Comparison of ENCODE assay signal across 19 cellular contexts in genomic region chr6:128323011-128323410, GRCh38.
DNase-seq lines count a peak whose midpoint lies in the region; ATAC-seq and TF ChIP-seq lines count a peak whose summit lies in the region.
"Had no signal": no experiment of that assay in that cellular context is flagged by ENCODE, and none has a peak within 500 bp of the region (broad histone marks: within the 10 kb centered on the region; RNA-seq: fewer than 3 reads in every experiment).

No MANE protein-coding gene starts in this region.

- no peaks in the 10 kb centered on the region for H3K36me3 ChIP-seq in cardiac muscle cell
- H3K36me3 ChIP-seq: BE2C had no signal

- intact Hi-C loops in Right ventricle myocardium superior (cut with DNase I), result no loop called here

- ATAC-seq in Right ventricle myocardium superior (ENCODE audit: poor library complexity), result no peak
- ATAC-seq in foreskin keratinocyte, result no peak
- ATAC-seq in HG02588 (IDR thresholded peaks at IDR 0.05; ENCODE audit: unreplicated experiment), result no peak
- ATAC-seq in GM19463 (IDR thresholded peaks at IDR 0.05; ENCODE audit: unreplicated experiment), result no peak
- ATAC-seq: GM23338, HCT116 had no signal

- H3K27ac ChIP-seq in cardiac muscle cell (peak overlapping the region; percentile 27), layer of hippocampus (ENCODE audit: low read depth, low read length) (peak overlapping the region; percentile 47), foreskin keratinocyte (no peak overlapping the region)
- H3K27ac ChIP-seq: 22Rv1; BLaER1 treated with 17β-estradiol and CSF1 and Interleukin-3, amounts not matched to agents 10 nM and 100 nM had no signal

- no peaks in the 10 kb centered on the region for H3K27me3 ChIP-seq in cardiac muscle cell
- H3K27me3 ChIP-seq in layer of hippocampus (ENCODE audit: control insufficient read depth, insufficient read depth, low read length), result no peaks in the 10 kb centered on the region
- H3K27me3 ChIP-seq in foreskin keratinocyte, result no peaks in the 10 kb centered on the region
- H3K27me3 ChIP-seq: BE2C; BLaER1 treated with 17β-estradiol and CSF1 and Interleukin-3, amounts not matched to agents 10 nM and 100 nM had no signal

- H3K9me3 ChIP-seq in cardiac muscle cell (ENCODE audit: low read depth), result no peaks in the 10 kb centered on the region
- H3K9me3 ChIP-seq: BE2C had no signal

- no peak overlapping the region for H3K4me3 ChIP-seq in cardiac muscle cell
- H3K4me3 ChIP-seq: BLaER1 treated with 17β-estradiol and CSF1 and Interleukin-3, amounts not matched to agents 10 nM and 100 nM; GM23338 had no signal

- H3K4me1 ChIP-seq in cardiac muscle cell (ENCODE audit: low read depth) (peaks cover 41% of the 10 kb centered on the region), foreskin keratinocyte (no peaks in the 10 kb centered on the region)
- H3K4me1 ChIP-seq: BLaER1 treated with 17β-estradiol and CSF1 and Interleukin-3, amounts not matched to agents 10 nM and 100 nM had no signal

- no peak for DNase-seq in cardiac muscle cell (ENCODE audit: low read depth in 1 of 2, low spot score in 1 of 2)
- DNase-seq in Right ventricle myocardium superior, result no peak
- DNase-seq in pons (ENCODE audit: low spot score), result peak; percentile 83
- DNase-seq in superior temporal gyrus (ENCODE audit: extremely low spot score), result peak; percentile 71
- DNase-seq in foreskin keratinocyte, result no peak
- DNase-seq: BE2C; CD4-positive, alpha-beta T cell; CD8-positive, alpha-beta memory T cell; DMS 273 treated with DMSO at 0.1 percent for 48 hours; DMS79 treated with DMSO at 0.1 percent for 48 hours; GF-D8; H9 had no signal

- TF ChIP-seq CTCF in cardiac muscle cell (IDR thresholded peaks at IDR 0.05; ENCODE audit: low read depth, low read length) (no peak), foreskin keratinocyte (conservative IDR thresholded peaks at IDR 0.05) (no peak)

Comparison
In these comparisons a context has a peak if more than half of its experiments do, and no peak if none do; other contexts are left out.
1. DNase-seq: peak in pons (single experiment) and superior temporal gyrus (single experiment); none in cardiac muscle cell (0 of 2), Right ventricle myocardium superior (single experiment) and foreskin keratinocyte (0 of 2).